ENCODE assay signal across 9 cellular contexts in genomic region chr3:50623840-50624474, GRCh38. TPM values are rescaled to one million over a fixed set of nuclear protein-coding genes. Genes with fewer than 3 reads are reported as not detected.
A peak's percentile ranks its signal among the peaks of the same experiment; 100 is the strongest.
DNase-seq lines count a peak whose midpoint lies in the region; ATAC-seq, FAIRE-seq and TF ChIP-seq lines count a peak whose summit lies in the region.
"Had no signal": no experiment of that assay in that cellular context is flagged by ENCODE, and none has a peak within 500 bp of the region (broad histone marks: within the 10 kb centered on the region; RNA-seq: fewer than 3 reads in every experiment).

No MANE protein-coding gene starts in this region.

- H3K27ac ChIP-seq in gastrocnemius medialis, result peak overlapping the region; percentile 96 to 98 (median 98)
- H3K27ac ChIP-seq: parathyroid adenoma had no signal

- H3K27ac Mint-ChIP-seq in activated T-cell treated with anti-CD3 and anti-CD28 coated beads, Interleukin-2, amount 50 U/mL, for 24 hours, result peak overlapping the region; percentile 96
- H3K27ac Mint-ChIP-seq in mesothelial cell of epicardium, result no peak overlapping the region

- H3K4me3 Mint-ChIP-seq in activated T-cell treated with anti-CD3 and anti-CD28 coated beads, Interleukin-2, amount 50 U/mL, for 24 hours, result peak overlapping the region; percentile 74
- H3K4me3 Mint-ChIP-seq in mesothelial cell of epicardium, result no peak overlapping the region

- H3K36me3 Mint-ChIP-seq in activated T-cell treated with anti-CD3 and anti-CD28 coated beads, Interleukin-2, amount 50 U/mL, for 24 hours (ENCODE audit: low read depth), result peaks cover 97% of the 10 kb centered on the region
- peaks cover 8% of the 10 kb centered on the region for H3K36me3 Mint-ChIP-seq in mesothelial cell of epicardium

- no peaks in the 10 kb centered on the region for H3K36me3 ChIP-seq in gastrocnemius medialis

- ATAC-seq in HG03108 (IDR thresholded peaks at IDR 0.05; ENCODE audit: unreplicated experiment), result peak; percentile 40
- peak in 1 of 2 donors; percentile 2 for ATAC-seq in gastrocnemius medialis
- ATAC-seq in HG03520 (IDR thresholded peaks at IDR 0.05; ENCODE audit: unreplicated experiment), result no peak

- in situ Hi-C loops in gastrocnemius medialis (cut with MboI; ENCODE audit: low sequenced_read_pairs in 4 of 4), result loop anchor here in 2 of 4 donors (10.0 to 25.0 kb wide), 2 partner anchors 751 to 763 kb away; partner anchors contain the start of genes MANF (in 1 of the 2) and RBM15B (in 1 of the 2)

- no peak for TF ChIP-seq CTCF in gastrocnemius medialis (IDR thresholded peaks at IDR 0.05 in 4 of 5, conservative IDR thresholded peaks at IDR 0.05 in 1 of 5)
- no peak for TF ChIP-seq CTCF in mesothelial cell of epicardium (IDR thresholded peaks at IDR 0.05; ENCODE audit: unreplicated experiment)

- TF ChIP-seq POLR2A in GM12891 (IDR thresholded peaks at IDR 0.05; ENCODE audit: low read depth, low read length) (no peak), gastrocnemius medialis (IDR thresholded peaks at IDR 0.05) (peak; percentile 53 to 55)

- peak; percentile 97 for FAIRE-seq in GM12891 (lab: Jason Lieb, UNC)

- peaks cover 96% of the 10 kb centered on the region for H3K4me1 Mint-ChIP-seq in activated T-cell treated with anti-CD3 and anti-CD28 coated beads, Interleukin-2, amount 50 U/mL, for 24 hours (ENCODE audit: low read depth)
- peaks cover 19% of the 10 kb centered on the region for H3K4me1 Mint-ChIP-seq in mesothelial cell of epicardium

- no peak overlapping the region for H3K4me3 ChIP-seq in gastrocnemius medialis

- no peaks in the 10 kb centered on the region for H3K9me3 ChIP-seq in gastrocnemius medialis

- H3K9me3 Mint-ChIP-seq in activated T-cell treated with anti-CD3 and anti-CD28 coated beads, Interleukin-2, amount 50 U/mL, for 24 hours, result no peaks in the 10 kb centered on the region
- no peaks in the 10 kb centered on the region for H3K9me3 Mint-ChIP-seq in mesothelial cell of epicardium

- DNase-seq in GM12891 (ENCODE audit: insufficient read length, low spot score) (no peak), gastrocnemius medialis (peak in 1 of 2 donors; percentile 75), mesothelial cell of epicardium (ENCODE audit: low spot score in 2 of 2, unreplicated experiment in 2 of 2) (no peak), NCI-H345 (lab: John Stamatoyannopoulos, UW) (no peak), NCI-H146 (lab: John Stamatoyannopoulos, UW) (no peak)
- DNase-seq in activated T-cell treated with anti-CD3 and anti-CD28 coated beads, Interleukin-2, amount 50 U/mL, for 24 hours, result peak; percentile 71

- peaks cover 78 to 93% of the 10 kb centered on the region in 2 donors for H3K4me1 ChIP-seq in gastrocnemius medialis

- intact Hi-C loops in gastrocnemius medialis (cut with DNase I; ENCODE audit: low total_unique reads), result loop anchor here (2.0 kb wide), 1 partner anchor 19 kb away; no protein-coding TSS in a partner anchor

- H3K27me3 ChIP-seq in gastrocnemius medialis, result no peaks in the 10 kb centered on the region

- H3K27me3 Mint-ChIP-seq in activated T-cell treated with anti-CD3 and anti-CD28 coated beads, Interleukin-2, amount 50 U/mL, for 24 hours, result no peaks in the 10 kb centered on the region
- H3K27me3 Mint-ChIP-seq in mesothelial cell of epicardium (ENCODE audit: low read depth), result no peaks in the 10 kb centered on the region

TF ChIP-seq in GM12891, 5 proteins besides CTCF, POLR2A, EP300 and RAD21:
- TF ChIP-seq POU2F2 (IDR thresholded peaks at IDR 0.05; ENCODE audit: low read depth, low read length) (peak; percentile 56; the same call in 1 of the 2 replicates), SPI1 (IDR thresholded peaks at IDR 0.05; ENCODE audit: low read depth, low read length) (no peak)

RNA-seq across cellular contexts. Expression of gene MAPKAPK3, which starts 7.0 kb away (rescaled TPM):
- 10.0 TPM for polyA plus RNA-seq in GM12891 (2012; ENCODE audit: low read depth, missing spikeins)
- 100 to 1,000 TPM; 235 to 466 (median 387) TPM for total RNA-seq in gastrocnemius medialis
- 33.6 to 36.8 TPM (median 35.9 TPM) in 3 replicates for total RNA-seq in mesothelial cell of epicardium

RNA-seq across cellular contexts. Expression of gene CISH, which starts 12.4 kb away (rescaled TPM):
- polyA plus RNA-seq in GM12891 (2012; ENCODE audit: low read depth, missing spikeins), result 0.37 TPM
- total RNA-seq in gastrocnemius medialis, result 10 to 100 TPM in 2 of 4 donors, 1 to 10 TPM in 2; 3.3 to 50.5 (median 20.3) TPM
- total RNA-seq in mesothelial cell of epicardium, result 15.2 to 16.7 TPM (median 15.2 TPM) in 3 replicates

RNA-seq across cellular contexts. Expression of gene DOCK3, which starts 50.8 kb away (rescaled TPM):
- 0.04 TPM for polyA plus RNA-seq in GM12891 (2012; ENCODE audit: low read depth, missing spikeins)
- total RNA-seq in gastrocnemius medialis (1 to 10 TPM in 1 of 4 donors, under 1 TPM in 3; 0.61 to 3.1 (median 0.73) TPM), mesothelial cell of epicardium (21.0 to 21.6 TPM (median 21.4 TPM) in 3 replicates)

RNA-seq across cellular contexts. Expression of gene HEMK1, which starts 54.6 kb away (rescaled TPM):
- polyA plus RNA-seq in GM12891 (2012; ENCODE audit: low read depth, missing spikeins), result 10.5 TPM
- 1 to 10 TPM; 4.5 to 8.1 (median 7.5) TPM for total RNA-seq in gastrocnemius medialis
- total RNA-seq in mesothelial cell of epicardium, result 32.1 to 34.1 TPM (median 32.8 TPM) in 3 replicates

RNA-seq across cellular contexts. Expression of gene C3orf18, which starts 56.4 kb away (rescaled TPM):
- polyA plus RNA-seq in GM12891 (2012; ENCODE audit: low read depth, missing spikeins), result 0.83 TPM
- 10 to 100 TPM; 12.6 to 27.4 (median 15.4) TPM for total RNA-seq in gastrocnemius medialis
- 12.7 to 15.1 TPM (median 12.8 TPM) in 3 replicates for total RNA-seq in mesothelial cell of epicardium
